In the genomic region with DNA sequence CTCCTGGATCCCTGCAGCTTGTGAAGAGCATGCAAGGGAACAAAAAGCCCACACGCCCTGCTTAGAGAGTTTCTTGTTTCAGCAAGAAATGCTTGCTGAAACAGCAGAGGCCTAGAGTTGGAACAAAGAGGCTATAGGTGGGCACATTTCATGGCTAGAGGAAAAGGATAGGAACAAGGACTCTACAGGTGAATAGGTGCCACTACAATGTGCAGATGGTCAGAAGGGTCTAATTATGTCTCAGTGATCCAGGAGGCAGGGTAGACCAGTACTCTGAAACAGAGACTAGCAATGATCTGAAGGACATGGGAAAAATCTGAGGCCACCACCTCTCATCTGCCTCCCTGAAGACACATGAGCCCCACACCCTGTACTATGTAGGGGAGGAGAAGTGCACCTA, we compare ENCODE assay signal across 25 cellular contexts.
"Had no signal": no experiment of that assay in that cellular context is flagged by ENCODE, and none has a peak within 500 bp of the region (broad histone marks: within the 10 kb centered on the region; RNA-seq: fewer than 3 reads in every experiment).

No MANE protein-coding gene starts in this region.

- DNase-seq: activated B cell treated with CpG ODN at 0.5 μM for 24 hours; activated CD4-positive, alpha-beta T cell treated with anti-CD3 and anti-CD28 coated beads for 36 hours; activated CD4-positive, alpha-beta T cell treated with anti-CD3 and anti-CD28 coated beads, Interleukin-2, amount 50 U/mL, for 48 hours; activated CD8-positive, alpha-beta memory T cell treated with anti-CD3 and anti-CD28 coated beads, Interleukin-2, amount 50 U/mL, for 48 hours; activated naive CD4-positive, alpha-beta T cell; activated T-cell treated with anti-CD3 and anti-CD28 coated beads, Interleukin-2, amount 50 U/mL, for 4 hours; adrenal gland; brain microvascular endothelial cell; central memory CD4-positive, alpha-beta T cell; effector memory CD8-positive, alpha-beta T cell; hippocampal formation; left ventricle myocardium inferior; natural killer cell; pancreas; small intestine; stimulated activated CD4-positive, alpha-beta T cell treated with anti-CD3 and anti-CD28 coated beads, Interleukin-2, amount 100 ng/mL, for 48 hours; stimulated activated CD8-positive, alpha-beta memory T cell treated with anti-CD3 and anti-CD28 coated beads, Interleukin-4, amount 100 ng/mL, for 48 hours; stimulated activated naive CD4-positive, alpha-beta T cell; T-helper 9 cell; upper lobe of left lung had no signal

- H3K27me3 Mint-ChIP-seq: activated naive CD8-positive, alpha-beta T cell; effector memory CD8-positive, alpha-beta T cell had no signal

- H3K4me3 ChIP-seq: adrenal gland, ascending aorta, esophagus muscularis mucosa, left ventricle myocardium inferior, pancreas, upper lobe of left lung had no signal

- H3K36me3 ChIP-seq: adrenal gland, ascending aorta, brain microvascular endothelial cell, esophagus muscularis mucosa, left ventricle myocardium inferior, pancreas, upper lobe of left lung had no signal

- H3K27me3 ChIP-seq: adrenal gland, ascending aorta, brain microvascular endothelial cell, esophagus muscularis mucosa, upper lobe of left lung had no signal

- H3K27ac Mint-ChIP-seq: activated B cell treated with CpG ODN at 0.5 μM for 24 hours; activated CD4-positive, alpha-beta T cell treated with anti-CD3 and anti-CD28 coated beads for 36 hours; activated naive CD8-positive, alpha-beta T cell; activated T-helper 2 cell treated with anti-CD3 and anti-CD28 coated beads, Interferon-gamma antibody, Interleukin-2, Interleukin-4, amounts not matched to agents 10 μg/mL and 5 μg/mL and 100 μg/mL, durations not matched to agents 14 hours and 24 hours and 36 hours; effector memory CD8-positive, alpha-beta T cell; mesothelial cell of epicardium; natural killer cell had no signal

- H3K27ac ChIP-seq: adrenal gland, ascending aorta, brain microvascular endothelial cell, esophagus muscularis mucosa, left ventricle myocardium inferior, pancreas, upper lobe of left lung had no signal

- H3K4me1 ChIP-seq: adrenal gland, ascending aorta, esophagus muscularis mucosa, left ventricle myocardium inferior, pancreas, upper lobe of left lung had no signal

- H3K4me3 Mint-ChIP-seq: activated B cell treated with CpG ODN at 0.5 μM for 24 hours; activated CD4-positive, alpha-beta T cell treated with anti-CD3 and anti-CD28 coated beads for 36 hours; activated naive CD8-positive, alpha-beta T cell; activated T-cell treated with anti-CD3 and anti-CD28 coated beads, Interleukin-2, amount 50 U/mL, for 4 hours; effector memory CD8-positive, alpha-beta T cell; mesothelial cell of epicardium; natural killer cell had no signal

- H3K9me3 ChIP-seq: adrenal gland, ascending aorta, esophagus muscularis mucosa, left ventricle myocardium inferior, pancreas, upper lobe of left lung had no signal

- H3K4me1 Mint-ChIP-seq: activated B cell treated with CpG ODN at 0.5 μM for 24 hours; activated CD4-positive, alpha-beta T cell treated with anti-CD3 and anti-CD28 coated beads for 36 hours; mesothelial cell of epicardium; natural killer cell had no signal

- H3K36me3 Mint-ChIP-seq: activated naive CD8-positive, alpha-beta T cell; mesothelial cell of epicardium; natural killer cell had no signal

- H3K9me3 Mint-ChIP-seq: activated T-cell treated with anti-CD3 and anti-CD28 coated beads, Interleukin-2, amount 50 U/mL, for 4 hours; activated T-helper 2 cell treated with anti-CD3 and anti-CD28 coated beads, Interferon-gamma antibody, Interleukin-2, Interleukin-4, amounts not matched to agents 10 μg/mL and 5 μg/mL and 100 μg/mL, durations not matched to agents 14 hours and 24 hours and 36 hours; mesothelial cell of epicardium had no signal
